23 cellular contexts compared by ENCODE assay signal in the genomic region with DNA sequence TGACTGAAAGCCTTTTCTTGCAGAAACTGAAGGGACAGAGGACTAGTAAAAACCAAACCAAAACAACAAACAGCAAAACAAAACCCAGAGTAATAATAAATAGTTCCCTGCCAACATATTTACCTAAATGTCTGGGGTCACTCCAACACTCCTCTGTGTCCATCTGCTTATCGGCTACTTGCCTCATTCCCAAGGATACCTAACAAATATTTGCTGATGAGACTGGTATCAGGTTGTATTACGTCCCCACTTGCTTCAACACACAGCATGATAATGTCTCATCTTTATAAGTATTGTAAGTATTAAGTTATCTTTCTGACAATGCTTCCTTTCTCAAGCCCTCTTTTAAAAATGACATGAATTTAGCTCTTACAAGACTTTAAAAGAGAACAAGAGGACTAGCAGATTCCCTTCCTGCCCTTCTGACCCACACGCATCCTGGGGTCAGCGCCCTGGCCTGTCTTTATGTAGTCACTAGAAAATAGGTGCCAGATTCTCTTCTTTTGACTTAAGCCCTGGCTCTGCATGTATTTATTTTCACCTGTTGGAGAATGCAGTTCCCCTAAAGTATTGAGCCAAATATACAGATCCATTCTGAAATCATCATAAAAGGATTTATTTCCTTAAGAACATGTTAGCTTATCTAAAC.
"Had no signal": no experiment of that assay in that cellular context is flagged by ENCODE, and none has a peak within 500 bp of the region (broad histone marks: within the 10 kb centered on the region; RNA-seq: fewer than 3 reads in every experiment).

No MANE protein-coding gene starts in this region.

- H3K27me3 ChIP-seq: adrenal gland, ascending aorta, brain microvascular endothelial cell, spleen, upper lobe of left lung had no signal

- H3K36me3 ChIP-seq: adrenal gland, ascending aorta, brain microvascular endothelial cell, prostate gland, spleen, thoracic aorta, upper lobe of left lung had no signal

- H3K27ac Mint-ChIP-seq: activated CD8-positive, alpha-beta T cell treated with anti-CD3 and anti-CD28 coated beads, Interleukin-2, amount 10 ng/mL, durations not matched to agents 7 days and 5 days; activated naive CD8-positive, alpha-beta T cell; activated T-cell treated with anti-CD3 and anti-CD28 coated beads, Interleukin-2, amount 50 U/mL, for 24 hours; activated T-helper 2 cell treated with anti-CD3 and anti-CD28 coated beads, Interferon-gamma antibody, Interleukin-2, Interleukin-4, amounts not matched to agents 10 μg/mL and 5 μg/mL and 100 μg/mL, durations not matched to agents 14 hours and 24 hours and 36 hours; naive thymus-derived CD4-positive, alpha-beta T cell had no signal

- DNase-seq: activated CD4-positive, alpha-beta T cell treated with anti-CD3 and anti-CD28 coated beads for 1 hour; activated CD4-positive, alpha-beta T cell treated with anti-CD3 and anti-CD28 coated beads, Interleukin-2, amount 50 U/mL, for 1 hour; activated CD8-positive, alpha-beta T cell treated with anti-CD3 and anti-CD28 coated beads, Interleukin-2, amount 10 ng/mL, durations not matched to agents 7 days and 5 days; activated naive CD4-positive, alpha-beta T cell; activated T-cell treated with anti-CD3 and anti-CD28 coated beads, Interleukin-2, amount 50 U/mL, for 24 hours; adrenal gland; brain microvascular endothelial cell; effector memory CD4-positive, alpha-beta T cell; foreskin melanocyte; kidney; naive thymus-derived CD4-positive, alpha-beta T cell; spleen; stimulated activated CD4-positive, alpha-beta T cell treated with anti-CD3 and anti-CD28 coated beads, Interleukin-4, amount 100 ng/mL, for 24 hours; stimulated activated naive CD4-positive, alpha-beta T cell treated with Interleukin-2 at 50 U/mL for 16 hours; T-helper 9 cell; upper lobe of left lung had no signal

- H3K4me3 Mint-ChIP-seq: activated CD8-positive, alpha-beta T cell treated with anti-CD3 and anti-CD28 coated beads, Interleukin-2, amount 10 ng/mL, durations not matched to agents 7 days and 5 days; activated naive CD8-positive, alpha-beta T cell; activated T-cell treated with anti-CD3 and anti-CD28 coated beads, Interleukin-2, amount 50 U/mL, for 24 hours; central memory CD8-positive, alpha-beta T cell; naive thymus-derived CD4-positive, alpha-beta T cell had no signal

- H3K4me3 ChIP-seq: adrenal gland, ascending aorta, lung, prostate gland, spleen, thoracic aorta, upper lobe of left lung had no signal

- H3K9me3 ChIP-seq: adrenal gland, ascending aorta, prostate gland, spleen, thoracic aorta, upper lobe of left lung had no signal

- H3K27ac ChIP-seq: adrenal gland, ascending aorta, brain microvascular endothelial cell, prostate gland, spleen, thoracic aorta, upper lobe of left lung had no signal

- H3K9me3 Mint-ChIP-seq: activated T-cell treated with anti-CD3 and anti-CD28 coated beads, Interleukin-2, amount 50 U/mL, for 24 hours; activated T-helper 2 cell treated with anti-CD3 and anti-CD28 coated beads, Interferon-gamma antibody, Interleukin-2, Interleukin-4, amounts not matched to agents 10 μg/mL and 5 μg/mL and 100 μg/mL, durations not matched to agents 14 hours and 24 hours and 36 hours; central memory CD8-positive, alpha-beta T cell; naive thymus-derived CD4-positive, alpha-beta T cell had no signal

- H3K4me1 ChIP-seq: adrenal gland, ascending aorta, upper lobe of left lung had no signal

- H3K36me3 Mint-ChIP-seq: activated naive CD8-positive, alpha-beta T cell; naive thymus-derived CD4-positive, alpha-beta T cell had no signal

- H3K4me1 Mint-ChIP-seq: central memory CD8-positive, alpha-beta T cell; naive thymus-derived CD4-positive, alpha-beta T cell had no signal
